In the genomic region with DNA sequence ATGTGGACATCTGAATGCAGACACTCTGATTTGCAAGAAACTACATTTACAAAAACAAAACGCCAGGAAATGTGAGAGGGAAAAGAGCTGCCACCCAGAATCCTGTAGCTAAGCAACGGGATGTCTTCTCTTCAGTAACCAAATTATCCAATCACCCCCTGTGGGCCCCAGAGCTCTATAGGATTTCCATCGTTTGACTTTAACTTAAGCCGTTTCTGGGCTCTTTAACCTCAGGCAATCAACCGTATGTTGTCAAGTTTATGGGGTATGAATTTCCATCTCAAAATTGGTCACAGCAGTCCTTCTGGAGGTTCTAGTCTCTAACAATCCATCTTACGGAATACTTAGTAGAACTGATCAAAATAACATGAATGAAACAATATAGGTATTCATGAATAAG, we compare ENCODE assay signal across 31 cellular contexts.
A peak's percentile ranks its signal among the peaks of the same experiment; 100 is the strongest.
DNase-seq lines count a peak whose midpoint lies in the region; ATAC-seq and TF ChIP-seq lines count a peak whose summit lies in the region.
"Had no signal": no experiment of that assay in that cellular context is flagged by ENCODE, and none has a peak within 500 bp of the region (broad histone marks: within the 10 kb centered on the region; RNA-seq: fewer than 3 reads in every experiment).

No MANE protein-coding gene starts in this region.

- intact Hi-C loops in A673 (cut with micrococcal nuclease; ENCODE audit: unreplicated experiment), result loop anchor here (10.0 kb wide), 1 partner anchor 236 kb away; a partner anchor contains a TSS
- intact Hi-C loops in mucosa of descending colon (cut with DNase I, micrococcal nuclease), result no loop called here

- H3K27me3 Mint-ChIP-seq in WTC11 (ENCODE audit: low read depth), result no peaks in the 10 kb centered on the region
- H3K27me3 Mint-ChIP-seq: activated CD4-positive, alpha-beta memory T cell treated with anti-CD3 and anti-CD28 coated beads for 36 hours; activated naive CD4-positive, alpha-beta T cell treated with anti-CD3 and anti-CD28 coated beads, Interleukin-2, amount 50 U/mL, for 24 hours; B cell; naive thymus-derived CD8-positive, alpha-beta T cell had no signal

- POLR2A ChIA-PET in A673 (lab: Charles Lee; ENCODE audit: low non-redundant PET) (no interaction called here), WTC11 (lab: Charles Lee) (no interaction called here)

- TF ChIP-seq CTCF in A673 (conservative IDR thresholded peaks at IDR 0.05; ENCODE audit: low read depth, low read length) (no peak), WTC11 (IDR thresholded peaks at IDR 0.05) (no peak), mucosa of descending colon (IDR thresholded peaks at IDR 0.05) (no peak)

- no peaks in the 10 kb centered on the region for H3K4me1 ChIP-seq in A673 (ENCODE audit: insufficient read depth, low read length, poor library complexity, severe bottlenecking)
- peaks cover 23% of the 10 kb centered on the region; the same call in 1 of the 2 replicates for H3K4me1 ChIP-seq in iPS-20b (ENCODE audit: insufficient read depth, low read length)
- H3K4me1 ChIP-seq in mucosa of descending colon (ENCODE audit: low read depth), result no peaks in the 10 kb centered on the region
- H3K4me1 ChIP-seq: colonic mucosa, heart left ventricle, uterus had no signal

- H3K27ac ChIP-seq in A673 (ENCODE audit: low read depth, low read length, poor library complexity, severe bottlenecking) (no peak overlapping the region), iPS-20b (ENCODE audit: low read length) (no peak overlapping the region)
- H3K27ac ChIP-seq: colonic mucosa, heart left ventricle, RWPE1, uterus had no signal

- H3K27ac Mint-ChIP-seq in WTC11, result peak overlapping the region; percentile 48; the same call in 1 of the 2 replicates
- H3K27ac Mint-ChIP-seq: activated CD4-positive, alpha-beta memory T cell treated with anti-CD3 and anti-CD28 coated beads for 36 hours; activated naive CD4-positive, alpha-beta T cell treated with anti-CD3 and anti-CD28 coated beads, Interleukin-2, amount 50 U/mL, for 24 hours; B cell; CD8-positive, alpha-beta memory T cell; effector memory CD8-positive, alpha-beta T cell; naive thymus-derived CD8-positive, alpha-beta T cell; stimulated activated naive CD8-positive, alpha-beta T cell treated with anti-CD3 and anti-CD28 coated beads, Interleukin-15, Interleukin-2, amounts not matched to agents 100 ng/mL and 50 ng/mL, for 24 hours had no signal

- H3K9ac ChIP-seq in iPS-20b (ENCODE audit: low read depth, low read length), result no peak overlapping the region

- peak; percentile 55 for DNase-seq in A673 (ENCODE audit: low spot score)
- DNase-seq in H7, result peak; percentile 6
- DNase-seq in WTC11 (ENCODE audit: low spot score), result no peak
- no peak for DNase-seq in activated naive CD4-positive, alpha-beta T cell (lab: John Stamatoyannopoulos, UW)
- DNase-seq in NCI-H2081 treated with DMSO at 0.1 percent for 48 hours (lab: John Stamatoyannopoulos, UW), result no peak
- no peak for DNase-seq in medulla oblongata (ENCODE audit: extremely low spot score)
- DNase-seq in mucosa of descending colon, result no peak
- DNase-seq: activated CD4-positive, alpha-beta memory T cell treated with anti-CD3 and anti-CD28 coated beads for 36 hours; activated CD8-positive, alpha-beta memory T cell treated with anti-CD3 and anti-CD28 coated beads, Interleukin-2, amount 50 U/mL, for 48 hours; anterior cingulate cortex; CD8-positive, alpha-beta memory T cell; colonic mucosa; DMS53; effector memory CD8-positive, alpha-beta T cell; foreskin fibroblast; GF-D8; heart left ventricle; IMR-90; left ventricle myocardium superior; midbrain; naive thymus-derived CD8-positive, alpha-beta T cell; NCI-H1930; NCI-H226; T-helper 1 cell; uterus had no signal

- no peaks in the 10 kb centered on the region for H3K36me3 Mint-ChIP-seq in WTC11
- H3K36me3 Mint-ChIP-seq: activated CD4-positive, alpha-beta memory T cell treated with anti-CD3 and anti-CD28 coated beads for 36 hours; activated naive CD4-positive, alpha-beta T cell treated with anti-CD3 and anti-CD28 coated beads, Interleukin-2, amount 50 U/mL, for 24 hours; CD8-positive, alpha-beta memory T cell; naive thymus-derived CD8-positive, alpha-beta T cell had no signal

- H3K4me3 ChIP-seq in A673 (ENCODE audit: low read depth, low read length, poor library complexity, severe bottlenecking) (no peak overlapping the region), H7 (ENCODE audit: insufficient read depth, low read depth, low read length) (no peak overlapping the region), iPS-20b (ENCODE audit: low read length) (peak overlapping the region; percentile 5; the same call in 1 of the 2 replicates), mucosa of descending colon (no peak overlapping the region)
- H3K4me3 ChIP-seq: colonic mucosa, heart left ventricle, uterus had no signal

- H3K36me3 ChIP-seq in A673 (ENCODE audit: insufficient read depth, low read length, poor library complexity, severe bottlenecking) (no peaks in the 10 kb centered on the region), H7 (replicated peaks; ENCODE audit: control insufficient read depth, insufficient read depth, low read length) (no peaks in the 10 kb centered on the region), iPS-20b (ENCODE audit: insufficient read depth, low read depth, low read length) (no peaks in the 10 kb centered on the region), mucosa of descending colon (ENCODE audit: low read depth) (no peaks in the 10 kb centered on the region)
- H3K36me3 ChIP-seq: colonic mucosa, heart left ventricle, uterus had no signal

- CTCF ChIA-PET in A673 (lab: Charles Lee), result no interaction called here
- CTCF ChIA-PET in WTC11 (lab: Charles Lee), result no interaction called here

- H3K4me3 Mint-ChIP-seq in WTC11, result peak overlapping the region; percentile 33; the same call in 1 of the 2 replicates
- H3K4me3 Mint-ChIP-seq: activated CD4-positive, alpha-beta memory T cell treated with anti-CD3 and anti-CD28 coated beads for 36 hours; activated naive CD4-positive, alpha-beta T cell treated with anti-CD3 and anti-CD28 coated beads, Interleukin-2, amount 50 U/mL, for 24 hours; B cell; CD8-positive, alpha-beta memory T cell; effector memory CD8-positive, alpha-beta T cell; naive thymus-derived CD8-positive, alpha-beta T cell; stimulated activated naive CD8-positive, alpha-beta T cell treated with anti-CD3 and anti-CD28 coated beads, Interleukin-15, Interleukin-2, amounts not matched to agents 100 ng/mL and 50 ng/mL, for 24 hours had no signal

- peaks cover 45% of the 10 kb centered on the region for H3K4me1 Mint-ChIP-seq in WTC11
- H3K4me1 Mint-ChIP-seq: activated naive CD4-positive, alpha-beta T cell treated with anti-CD3 and anti-CD28 coated beads, Interleukin-2, amount 50 U/mL, for 24 hours; B cell; CD8-positive, alpha-beta memory T cell; naive thymus-derived CD8-positive, alpha-beta T cell had no signal

- H3K9me3 Mint-ChIP-seq in WTC11, result no peaks in the 10 kb centered on the region
- H3K9me3 Mint-ChIP-seq: activated CD4-positive, alpha-beta memory T cell treated with anti-CD3 and anti-CD28 coated beads for 36 hours; activated naive CD4-positive, alpha-beta T cell treated with anti-CD3 and anti-CD28 coated beads, Interleukin-2, amount 50 U/mL, for 24 hours; CD8-positive, alpha-beta memory T cell; effector memory CD8-positive, alpha-beta T cell; stimulated activated naive CD8-positive, alpha-beta T cell treated with anti-CD3 and anti-CD28 coated beads, Interleukin-15, Interleukin-2, amounts not matched to agents 100 ng/mL and 50 ng/mL, for 24 hours had no signal

- BruUV-seq in A673 (replicated peaks; lab: Mats Ljungman, UMichigan), result no TSS peak

- H3K9me3 ChIP-seq in A673 (ENCODE audit: low read depth, low read length, poor library complexity, severe bottlenecking), result no peaks in the 10 kb centered on the region
- H3K9me3 ChIP-seq in iPS-20b (ENCODE audit: insufficient read depth, low read depth, low read length), result no peaks in the 10 kb centered on the region
- no peaks in the 10 kb centered on the region for H3K9me3 ChIP-seq in mucosa of descending colon
- H3K9me3 ChIP-seq: colonic mucosa, heart left ventricle, uterus had no signal

- ATAC-seq in WTC11 (peak; percentile 92), mucosa of descending colon (no peak)
- ATAC-seq: activated CD4-positive, CD25-positive, alpha-beta regulatory T cell treated with anti-CD3 and anti-CD28 coated beads, Interleukin-2, amount 50 U/mL, for 24 hours; effector memory CD8-positive, alpha-beta T cell; heart left ventricle; left ventricle myocardium superior; naive thymus-derived CD8-positive, alpha-beta T cell had no signal

- H3K27me3 ChIP-seq in A673 (replicated peaks; ENCODE audit: insufficient read depth, low read depth, low read length, poor library complexity) (no peaks in the 10 kb centered on the region), H7 (ENCODE audit: control insufficient read depth, insufficient read depth, low read length) (no peaks in the 10 kb centered on the region), iPS-20b (ENCODE audit: insufficient read depth, low read length) (no peaks in the 10 kb centered on the region)
- H3K27me3 ChIP-seq: colonic mucosa, heart left ventricle, uterus had no signal

TF ChIP-seq in WTC11, 78 proteins besides CTCF, POLR2A, EP300 and RAD21:
- TF ChIP-seq FOXP1 (CRISPR knock-in tag; IDR thresholded peaks at IDR 0.05; ENCODE audit: borderline replicate concordance) (no peak), ZNF232 (CRISPR knock-in tag; IDR thresholded peaks at IDR 0.05) (no peak), SP1 (CRISPR knock-in tag; conservative IDR thresholded peaks at IDR 0.05) (no peak), JAZF1 (CRISPR knock-in tag; IDR thresholded peaks at IDR 0.05) (no peak)
- TF ChIP-seq, protein P1, sequence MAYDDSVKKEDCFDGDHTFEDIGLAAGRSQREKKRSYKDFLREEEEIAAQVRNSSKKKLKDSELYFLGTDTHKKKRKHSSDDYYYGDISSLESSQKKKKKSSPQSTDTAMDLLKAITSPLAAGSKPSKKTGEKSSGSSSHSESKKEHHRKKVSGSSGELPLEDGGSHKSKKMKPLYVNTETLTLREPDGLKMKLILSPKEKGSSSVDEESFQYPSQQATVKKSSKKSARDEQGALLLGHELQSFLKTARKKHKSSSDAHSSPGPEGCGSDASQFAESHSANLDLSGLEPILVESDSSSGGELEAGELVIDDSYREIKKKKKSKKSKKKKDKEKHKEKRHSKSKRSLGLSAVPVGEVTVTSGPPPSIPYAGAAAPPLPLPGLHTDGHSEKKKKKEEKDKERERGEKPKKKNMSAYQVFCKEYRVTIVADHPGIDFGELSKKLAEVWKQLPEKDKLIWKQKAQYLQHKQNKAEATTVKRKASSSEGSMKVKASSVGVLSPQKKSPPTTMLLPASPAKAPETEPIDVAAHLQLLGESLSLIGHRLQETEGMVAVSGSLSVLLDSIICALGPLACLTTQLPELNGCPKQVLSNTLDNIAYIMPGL (CRISPR knock-in tag; IDR thresholded peaks at IDR 0.05), result no peak
TF ChIP-seq in WTC11: peak in this region for 0.

Comparison
In these comparisons a context has a peak if more than half of its experiments do, and no peak if none do; other contexts are left out.
1. DNase-seq: peak in A673 (single experiment) and H7 (single experiment); none in WTC11 (single experiment), activated naive CD4-positive, alpha-beta T cell (0 of 4), NCI-H2081 treated with DMSO at 0.1 percent for 48 hours (single experiment), medulla oblongata (single experiment) and mucosa of descending colon (0 of 3).